ENCODE assay signal across 7 cellular contexts in genomic region chr6:114659513-114659912, GRCh38.
"Had no signal": no experiment of that assay in that cellular context is flagged by ENCODE, and none has a peak within 500 bp of the region (broad histone marks: within the 10 kb centered on the region; RNA-seq: fewer than 3 reads in every experiment).

No MANE protein-coding gene starts in this region.

- ATAC-seq: HepG2 had no signal

- FAIRE-seq: HepG2, HTR-8/SVneo had no signal

- H3K9ac ChIP-seq: KMS-11 had no signal

- DNase-seq: IMR-90, KBM-7, KG1 had no signal

- H3K4me2 ChIP-seq: KMS-11 had no signal

- H3K27ac ChIP-seq: HL-60, KMS-11 had no signal
